In genomic region chr1:20574686-20575543, GRCh38 we compare ENCODE assay signal across 8 cellular contexts. TPM values are rescaled to one million over a fixed set of nuclear protein-coding genes. Genes with fewer than 3 reads are reported as not detected.
DNase-seq lines count a peak whose midpoint lies in the region; ATAC-seq, FAIRE-seq and TF ChIP-seq lines count a peak whose summit lies in the region.

No MANE protein-coding gene starts in this region.

- no peaks in the 10 kb centered on the region for H3K9me3 Mint-ChIP-seq in endodermal cell

- TF ChIP-seq CTCF in A549 (IDR thresholded peaks at IDR 0.05) (peak; percentile 70), GM13976 (IDR thresholded peaks at IDR 0.05; ENCODE audit: borderline replicate concordance, control extremely low read depth, extremely low read depth, insufficient read depth, missing control alignments) (peak; percentile 77), endodermal cell (conservative IDR thresholded peaks at IDR 0.05) (peak; percentile 95)

- no peak overlapping the region for H3K27ac Mint-ChIP-seq in endodermal cell

- H3K36me3 Mint-ChIP-seq in endodermal cell (ENCODE audit: low read depth), result no peaks in the 10 kb centered on the region

- H3K4me3 Mint-ChIP-seq in endodermal cell, result no peak overlapping the region

- no peak for FAIRE-seq in A549 (lab: Jason Lieb, UNC)

- peaks cover 34% of the 10 kb centered on the region for H3K27me3 Mint-ChIP-seq in endodermal cell (ENCODE audit: insufficient read depth)

- WGBS in A549 (ENCODE audit: missing lambda C conversion rate), result 33% methylated on average over 12 of the region's 18 CpGs
- WGBS in endodermal cell (ENCODE audit: insufficient coverage in 1 of 2, insufficient read length in 1 of 2), 2 experiments, result 20 to 39% methylated on average over 12 to 18 of the region's 18 CpGs

- H3K4me1 Mint-ChIP-seq in endodermal cell, result no peaks in the 10 kb centered on the region

- CTCF ChIA-PET in A549 (lab: Yijun Ruan, JAX), result interaction anchor here (0.6 to 5.2 kb wide), 34 partner anchors 8 to 620 kb away, joined by 3 to 43 read pairs (median 5); partner anchors contain the start of genes CDA and PINK1

- H3K4me1 ChIP-seq in A549 (peaks cover 14% of the 10 kb centered on the region), endodermal cell (ENCODE audit: control insufficient read depth, insufficient read depth, low read length) (no peaks in the 10 kb centered on the region)

- DNase-seq in A549 (ENCODE audit: low read depth in 1 of 2, low spot score in 1 of 2) (peak; percentile 80 to 82), GM13976 (ENCODE audit: low spot score) (peak; percentile 87), NCI-H345 treated with DMSO at 0.1 percent for 48 hours (lab: John Stamatoyannopoulos, UW; ENCODE audit: unreplicated experiment) (peak; percentile 18), endodermal cell (peak; percentile 99), midbrain (lab: John Stamatoyannopoulos, UW) (peak; percentile 40)
- peak; percentile 9 to 43 for DNase-seq in activated CD4-positive, alpha-beta T cell treated with anti-CD3 and anti-CD28 coated beads, Interleukin-2, amount 50 U/mL, for 24 hours (ENCODE audit: low read depth in 1 of 2, low spot score in 1 of 2)
- DNase-seq in stimulated activated CD8-positive, alpha-beta memory T cell treated with anti-CD3 and anti-CD28 coated beads, Interleukin-7, amount 100 ng/mL, for 4 hours (ENCODE audit: low read depth in 2 of 2), result peak; percentile 17 to 32

- H3K27ac ChIP-seq in A549 (peak overlapping the region; percentile 13 to 80; a peak in 4 of 6 replicates), endodermal cell (ENCODE audit: low read depth, low read length) (no peak overlapping the region)

- no peak overlapping the region for H3K4me3 ChIP-seq in A549
- H3K4me3 ChIP-seq in endodermal cell (ENCODE audit: low read length), result no peak overlapping the region

- no peaks in the 10 kb centered on the region for H3K36me3 ChIP-seq in endodermal cell (ENCODE audit: control insufficient read depth, insufficient read depth, low read length)

- no peak for TF ChIP-seq EP300 in A549 (IDR thresholded peaks at IDR 0.05)

- no peak overlapping the region for H3K9ac ChIP-seq in endodermal cell (ENCODE audit: extremely low read depth, low read length, poor library complexity, severe bottlenecking)

- no peak overlapping the region for H3K4me2 ChIP-seq in A549

- POLR2A ChIA-PET in A549 (lab: Yijun Ruan, JAX), result interaction anchor here (0.6 to 0.8 kb wide), 3 partner anchors 15 to 59 kb away, joined by 3 to 6 read pairs (median 3); partner anchors contain the start of gene FAM43B

- ATAC-seq in A549 (peak; percentile 94 to 97), HG03159 (IDR thresholded peaks at IDR 0.05; ENCODE audit: unreplicated experiment) (no peak)

- peaks cover 35% of the 10 kb centered on the region for H3K27me3 ChIP-seq in endodermal cell (ENCODE audit: control insufficient read depth, insufficient read depth, low read length, poor library complexity, severe bottlenecking)

- H3K9me3 ChIP-seq in A549 (peaks cover 8% of the 10 kb centered on the region; the same call in 1 of the 3 replicates), endodermal cell (ENCODE audit: control insufficient read depth, low read length) (peaks cover 6% of the 10 kb centered on the region)

- TF ChIP-seq POLR2A in A549 (IDR thresholded peaks at IDR 0.05; ENCODE audit: low read length), result no peak

- in situ Hi-C loops in GM13976 (cut with MboI; ENCODE audit: low sequenced_read_pairs, unreplicated experiment), result loop anchor here (10.0 kb wide), 1 partner anchor 70 kb away; no protein-coding TSS in a partner anchor

- TF ChIP-seq RAD21 in A549 (conservative IDR thresholded peaks at IDR 0.05 in 1 of 2, IDR thresholded peaks at IDR 0.05 in 1 of 2), result peak; percentile 82 to 90

TF ChIP-seq in A549, 52 proteins besides CTCF, POLR2A, EP300 and RAD21:
- 0 out of 2 replicates have a peak, but pooled peaks have one; percentile 66 for TF ChIP-seq RCOR1 (IDR thresholded peaks at IDR 0.05; ENCODE audit: low read depth, low read length)
- 0 out of 2 replicates have a peak, but pooled peaks have one; percentile 24 for TF ChIP-seq MAX (IDR thresholded peaks at IDR 0.05)
- no peak for TF ChIP-seq KDM1A (IDR thresholded peaks at IDR 0.05; ENCODE audit: low read depth)
- no peak for TF ChIP-seq TFCP2L1 (CRISPR knock-in tag; IDR thresholded peaks at IDR 0.05)
- peak; percentile 86 for TF ChIP-seq SMC3 (IDR thresholded peaks at IDR 0.05)
- no peak for TF ChIP-seq HDAC2 (IDR thresholded peaks at IDR 0.05)
- no peak for TF ChIP-seq MAFK (IDR thresholded peaks at IDR 0.05; ENCODE audit: partially characterized antibody)
- no peak for TF ChIP-seq MAZ (IDR thresholded peaks at IDR 0.05; ENCODE audit: borderline replicate concordance, low read depth, low read length)

RNA-seq across cellular contexts. Expression of gene CDA, which starts 14.0 kb away (rescaled TPM):
- 11.2 and 12.2 TPM in 2 replicates for polyA plus RNA-seq in A549 (2011; rRNA removed)
- polyA plus RNA-seq in A549 (2012; cell fraction: cytosol; rRNA removed), result 24.0 and 25.0 TPM in 2 replicates
- 15.2 and 17.4 TPM in 2 replicates for polyA plus RNA-seq in A549 (2012; cell fraction: nucleus; rRNA removed)
- polyA plus RNA-seq in A549 (2017; fragmentation: RNase III; extraction: RNeasy Plus Mini Kit Qiagen cat#74134 plus additional on column Dnase treatment), result 35.6 to 48.7 TPM (median 44.6 TPM) in 3 replicates
- 18.8 and 24.3 TPM in 2 replicates for polyA minus RNA-seq in A549 (2011; rRNA and poly(A)+ RNA removed)
- total RNA-seq in endodermal cell, result 10 to 100 TPM in 1 of 2 donors, 1 to 10 TPM in 1; 1.3 to 24.3 TPM
- polyA plus RNA-seq in endodermal cell (2013, experiment 1 of 2), result 3.9 TPM
- 1.7 TPM for polyA plus RNA-seq in endodermal cell (2013, experiment 2 of 2)

RNA-seq across cellular contexts. Expression of gene FAM43B, which starts 22.5 kb away (rescaled TPM):
- polyA plus RNA-seq in A549 (2011; rRNA removed) (0.53 and 0.76 TPM in 2 replicates), A549 (2017; fragmentation: RNase III; extraction: RNeasy Plus Mini Kit Qiagen cat#74134 plus additional on column Dnase treatment) (4.1 to 7.1 TPM (median 6.9 TPM) in 3 replicates)
- 1.4 and 2.0 TPM in 2 replicates for polyA plus RNA-seq in A549 (2012; cell fraction: cytosol; rRNA removed)
- polyA plus RNA-seq in A549 (2012; cell fraction: nucleus; rRNA removed), result 3.1 and 5.4 TPM in 2 replicates
- 0.78 and 0.83 TPM in 2 replicates for polyA minus RNA-seq in A549 (2011; rRNA and poly(A)+ RNA removed)
- total RNA-seq in endodermal cell, result under 1 TPM; 0.13 to 0.29 TPM
- 1.2 TPM for polyA plus RNA-seq in endodermal cell (2013, experiment 1 of 2)
- polyA plus RNA-seq in endodermal cell (2013, experiment 2 of 2), result 1.4 TPM

RNA-seq across cellular contexts. Expression of gene PINK1, which starts 58.3 kb away (rescaled TPM):
- polyA plus RNA-seq in A549 (2011; rRNA removed) (18.9 and 19.9 TPM in 2 replicates), A549 (2017; fragmentation: RNase III; extraction: RNeasy Plus Mini Kit Qiagen cat#74134 plus additional on column Dnase treatment) (41.5 to 53.3 TPM (median 51.4 TPM) in 3 replicates)
- polyA plus RNA-seq in A549 (2012; cell fraction: cytosol; rRNA removed), result 24.1 and 29.5 TPM in 2 replicates
- 21.1 and 21.3 TPM in 2 replicates for polyA plus RNA-seq in A549 (2012; cell fraction: nucleus; rRNA removed)
- polyA minus RNA-seq in A549 (2011; rRNA and poly(A)+ RNA removed), result 8.2 and 9.6 TPM in 2 replicates
- 10 to 100 TPM; 26.3 to 27.7 TPM for total RNA-seq in endodermal cell
- polyA plus RNA-seq in endodermal cell (2013, experiment 1 of 2), result 20.5 TPM
- polyA plus RNA-seq in endodermal cell (2013, experiment 2 of 2), result 20.2 TPM

Comparison
In these comparisons a context has a peak if more than half of its experiments do, and no peak if none do; other contexts are left out.
1. DNase-seq: peak in every context shown above with its lines; median percentile 99 in endodermal cell; 87 in GM13976; 81 in A549; 40 in midbrain; 26 in activated CD4-positive, alpha-beta T cell treated with anti-CD3 and anti-CD28 coated beads, Interleukin-2, amount 50 U/mL, for 24 hours; 24 in stimulated activated CD8-positive, alpha-beta memory T cell treated with anti-CD3 and anti-CD28 coated beads, Interleukin-7, amount 100 ng/mL, for 4 hours; 18 in NCI-H345 treated with DMSO at 0.1 percent for 48 hours.